ENCODE assay signal across 9 cellular contexts in the genomic region with DNA sequence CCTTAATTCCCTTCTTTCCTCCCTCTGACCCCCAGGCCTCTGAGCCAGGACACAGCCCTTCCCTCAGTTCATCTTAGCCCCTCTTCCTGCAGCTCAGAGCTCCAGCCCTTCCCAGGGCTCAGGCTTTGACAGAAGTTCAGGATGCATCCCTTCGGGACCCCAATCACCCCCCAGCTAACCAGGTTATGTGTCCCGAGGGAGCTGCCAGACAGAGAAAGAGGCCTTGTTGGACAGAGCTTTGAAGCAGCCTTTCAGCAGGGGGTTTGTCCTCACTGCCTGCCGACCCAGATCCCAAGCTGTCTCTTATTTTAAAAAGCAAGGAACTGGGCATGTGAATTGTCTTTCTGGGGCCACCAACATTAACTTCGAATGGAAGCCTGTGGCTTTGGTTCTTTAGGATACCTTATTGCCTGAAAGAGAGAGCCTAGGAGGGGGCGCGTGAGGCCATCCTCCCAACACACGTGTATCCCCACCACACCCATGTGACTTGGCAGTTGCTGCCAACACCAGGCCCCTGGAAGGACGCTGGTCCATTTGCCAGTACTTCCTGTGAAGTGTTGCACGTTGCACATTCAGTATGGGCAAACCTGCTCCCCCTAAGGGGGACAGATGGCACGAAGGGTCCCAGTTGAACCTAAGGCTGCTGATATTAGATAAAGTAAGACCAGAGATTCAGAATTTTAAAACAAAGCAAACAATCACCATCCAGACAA. TPM values are rescaled to one million over a fixed set of nuclear protein-coding genes. Genes with fewer than 3 reads are reported as not detected.
DNase-seq lines count a peak whose midpoint lies in the region; ATAC-seq and TF ChIP-seq lines count a peak whose summit lies in the region.
"Had no signal": no experiment of that assay in that cellular context is flagged by ENCODE, and none has a peak within 500 bp of the region (broad histone marks: within the 10 kb centered on the region; RNA-seq: fewer than 3 reads in every experiment).

No MANE protein-coding gene starts in this region.

- H3K27ac Mint-ChIP-seq in dendritic cell treated with granulocyte-macrophage colony-stimulating factor and Interleukin-4, amounts not matched to agents 40 ng/mL and 50 ng/mL, for 4 days = peak overlapping the region; percentile 33

- H2AFZ ChIP-seq in osteoblast (ENCODE audit: low read length) = no peak overlapping the region

- intact Hi-C loops in dendritic cell treated with granulocyte-macrophage colony-stimulating factor and Interleukin-4, amounts not matched to agents 40 ng/mL and 50 ng/mL, for 4 days (cut with micrococcal nuclease) = loop anchor here (10.0 kb wide), 1 partner anchor 72 kb away; a partner anchor contains a TSS

- peak overlapping the region; percentile 90 for H3K4me2 ChIP-seq in osteoblast (ENCODE audit: insufficient read depth, low read length)

- TF ChIP-seq CTCF in osteoblast (IDR thresholded peaks at IDR 0.05; ENCODE audit: extremely low read depth, low read depth, low read length) = no peak

- H3K4me3 Mint-ChIP-seq in dendritic cell treated with granulocyte-macrophage colony-stimulating factor and Interleukin-4, amounts not matched to agents 40 ng/mL and 50 ng/mL, for 4 days = peak overlapping the region; percentile 27

- H3K36me3 Mint-ChIP-seq in dendritic cell treated with granulocyte-macrophage colony-stimulating factor and Interleukin-4, amounts not matched to agents 40 ng/mL and 50 ng/mL, for 4 days (ENCODE audit: low read depth) = no peaks in the 10 kb centered on the region

- no peak overlapping the region for H3K4me3 ChIP-seq in osteoblast (ENCODE audit: insufficient read depth, low read length)
- H3K4me3 ChIP-seq: mucosa of descending colon had no signal

- no peaks in the 10 kb centered on the region for H3K36me3 ChIP-seq in osteoblast (ENCODE audit: insufficient read depth, low read length)

- DNase-seq in NCI-H82 (lab: John Stamatoyannopoulos, UW) (peak; percentile 57), NCI-H82 treated with DMSO at 0.1 percent for 48 hours (lab: John Stamatoyannopoulos, UW; ENCODE audit: unreplicated experiment) (no peak), NAMALWA (ENCODE audit: low spot score) (peak; percentile 43), osteoblast (ENCODE audit: insufficient read length, low spot score, missing footprints) (peak; percentile 88), NCI-H1048 (lab: John Stamatoyannopoulos, UW) (no peak)
- DNase-seq in stimulated activated CD4-positive, alpha-beta T cell treated with anti-CD3 and anti-CD28 coated beads, Interleukin-2, amount 100 ng/mL, for 48 hours = no peak
- DNase-seq: mucosa of descending colon had no signal

- peaks cover 50% of the 10 kb centered on the region for H3K27me3 Mint-ChIP-seq in dendritic cell treated with granulocyte-macrophage colony-stimulating factor and Interleukin-4, amounts not matched to agents 40 ng/mL and 50 ng/mL, for 4 days

- H3K27ac ChIP-seq in osteoblast (ENCODE audit: low read depth, low read length) = no peak overlapping the region

- H3K4me1 Mint-ChIP-seq in dendritic cell treated with granulocyte-macrophage colony-stimulating factor and Interleukin-4, amounts not matched to agents 40 ng/mL and 50 ng/mL, for 4 days (ENCODE audit: low read depth) = peaks cover 19% of the 10 kb centered on the region

- H4K20me1 ChIP-seq in osteoblast (ENCODE audit: insufficient read depth, low read length) = no peaks in the 10 kb centered on the region

- H3K4me1 ChIP-seq in osteoblast (ENCODE audit: insufficient read depth, low read length) = peaks cover 4% of the 10 kb centered on the region

- no peaks in the 10 kb centered on the region for H3K9me3 Mint-ChIP-seq in dendritic cell treated with granulocyte-macrophage colony-stimulating factor and Interleukin-4, amounts not matched to agents 40 ng/mL and 50 ng/mL, for 4 days

- H3K27me3 ChIP-seq in osteoblast (ENCODE audit: insufficient read depth, low read length) = peaks cover 12% of the 10 kb centered on the region

- H3K9me3 ChIP-seq in osteoblast (ENCODE audit: low read depth, low read length) = no peaks in the 10 kb centered on the region
- H3K9me3 ChIP-seq: mucosa of descending colon had no signal

- H3K79me2 ChIP-seq in osteoblast (ENCODE audit: insufficient read depth, low read length) = no peaks in the 10 kb centered on the region

- no peak for ATAC-seq in GM19397 (IDR thresholded peaks at IDR 0.05; ENCODE audit: unreplicated experiment)

RNA-seq across cellular contexts. Expression of a gene that starts 0.9 kb away (rescaled TPM):
- 7.2 and 10.0 TPM in 2 replicates for total RNA-seq in osteoblast

RNA-seq across cellular contexts. Expression of a gene that starts 17.0 kb away (rescaled TPM):
- not detected in 2 replicates for total RNA-seq in osteoblast
- total RNA-seq: mucosa of descending colon had no signal

RNA-seq across cellular contexts. Expression of a gene that starts 37.6 kb away (rescaled TPM):
- total RNA-seq in osteoblast = 93.7 and 130 TPM in 2 replicates

RNA-seq across cellular contexts. Expression of a gene that starts 53.5 kb away (rescaled TPM):
- total RNA-seq in osteoblast = 673 and 708 TPM in 2 replicates

Comparison
In these comparisons a context has a peak if more than half of its experiments do, and no peak if none do; other contexts are left out.
1. DNase-seq: peak in NCI-H82 (single experiment), NAMALWA (single experiment) and osteoblast (single experiment); none in NCI-H82 treated with DMSO at 0.1 percent for 48 hours (single experiment), stimulated activated CD4-positive, alpha-beta T cell treated with anti-CD3 and anti-CD28 coated beads, Interleukin-2, amount 100 ng/mL, for 48 hours (0 of 2) and NCI-H1048 (single experiment).